ENCODE assay signal across 12 cellular contexts in the genomic region with DNA sequence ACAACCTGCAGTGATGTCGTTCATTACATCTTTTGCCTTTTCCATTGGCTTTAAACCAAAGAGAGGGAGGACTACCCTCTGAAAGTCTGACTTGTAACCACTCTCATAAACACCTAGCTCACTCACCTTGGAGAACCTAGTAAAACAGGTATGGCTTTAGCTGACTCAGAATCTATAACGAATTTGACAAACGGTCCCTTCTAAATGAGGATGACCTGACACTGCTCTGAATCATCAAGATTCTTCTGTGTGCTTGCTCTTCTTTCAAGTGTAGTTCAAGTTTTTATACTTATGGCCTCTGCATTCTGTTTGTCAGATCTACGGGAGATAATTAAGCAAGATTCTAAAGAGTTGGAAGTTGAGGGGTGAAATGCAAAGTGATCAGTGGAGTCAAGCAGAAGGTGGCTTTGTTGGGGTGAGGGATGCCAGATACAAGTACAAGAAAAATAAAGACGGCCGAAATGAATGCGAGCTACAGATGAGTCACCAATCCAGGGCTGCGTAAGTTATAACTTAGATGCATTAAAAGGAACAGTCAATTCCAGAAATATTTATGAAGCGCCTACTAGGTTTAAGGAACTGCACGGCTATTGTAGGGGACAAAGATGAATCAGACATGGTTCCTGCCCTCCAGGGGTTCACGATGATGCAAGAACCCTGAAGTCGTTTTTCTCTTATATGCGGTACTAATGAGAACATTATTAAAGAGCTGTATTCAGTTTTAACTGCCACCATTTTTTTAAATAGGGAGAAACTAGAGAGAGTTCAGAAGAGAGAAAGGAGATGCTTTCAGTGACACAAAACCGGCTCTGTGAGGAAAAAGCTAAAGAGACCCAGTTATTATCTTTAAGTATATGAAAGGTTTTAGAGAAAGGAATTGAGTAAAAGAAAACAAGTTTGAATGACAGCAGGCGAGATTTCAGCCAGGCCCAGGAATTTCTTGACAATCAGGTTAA. TPM values are rescaled to one million over a fixed set of nuclear protein-coding genes. Genes with fewer than 3 reads are reported as not detected.
A peak's percentile ranks its signal among the peaks of the same experiment; 100 is the strongest.
DNase-seq lines count a peak whose midpoint lies in the region; ATAC-seq and TF ChIP-seq lines count a peak whose summit lies in the region.
"Had no signal": no experiment of that assay in that cellular context is flagged by ENCODE, and none has a peak within 500 bp of the region (broad histone marks: within the 10 kb centered on the region; RNA-seq: fewer than 3 reads in every experiment).

No MANE protein-coding gene starts in this region.

- peak overlapping the region; percentile 73 for H3K23ac ChIP-seq in IMR-90 (ENCODE audit: low read depth, low read length)

- H3K27me3 ChIP-seq in IMR-90 (ENCODE audit: control insufficient read depth, insufficient read depth, low read length), result no peaks in the 10 kb centered on the region

- H4K20me1 ChIP-seq in IMR-90 (ENCODE audit: insufficient read depth, low read length), result peaks cover 83% of the 10 kb centered on the region

- H2BK120ac ChIP-seq in IMR-90 (ENCODE audit: low read depth, low read length), result peak overlapping the region; percentile 81

- peak overlapping the region; percentile 36; the same call in 1 of the 3 replicates for H2BK15ac ChIP-seq in IMR-90 (ENCODE audit: low read depth, low read length)

- ATAC-seq in IMR-90 (ENCODE audit: low read depth) (peak; percentile 68), HG02588 (IDR thresholded peaks at IDR 0.05; ENCODE audit: unreplicated experiment) (no peak)

- no peaks in the 10 kb centered on the region for H3K9me3 ChIP-seq in IMR-90 (ENCODE audit: control insufficient read depth, insufficient read depth, low read length)

- peak overlapping the region; percentile 36; the same call in 1 of the 2 replicates for H4K5ac ChIP-seq in IMR-90 (ENCODE audit: low read depth, low read length)

- WGBS in IMR-90 (ENCODE audit: extremely low coverage in 2 of 2, insufficient read length in 1 of 2), 2 experiments, result 17% methylated on average over 6 of the region's 15 CpGs; no CpG with 5 or more reads in 1 of the 2 experiments

- 0 out of 2 replicates have a peak overlapping the region, but pooled peaks have one; percentile 86 for H3K14ac ChIP-seq in IMR-90 (replicated peaks; ENCODE audit: low read depth, low read length)

- no peak for TF ChIP-seq RAD21 in IMR-90 (IDR thresholded peaks at IDR 0.05; ENCODE audit: low read length)

- CTCF ChIA-PET in IMR-90 (lab: Yijun Ruan, JAX), result interaction anchor here (0.6 to 1.5 kb wide), 3 partner anchors 66 to 273 kb away, joined by 3 to 4 read pairs (median 3); no protein-coding TSS in a partner anchor

- dilution Hi-C loops in IMR-90 (cut with HindIII; ENCODE audit: low sequenced_read_pairs, unreplicated experiment), result no loop called here

- H3K9ac ChIP-seq in IMR-90 (ENCODE audit: low read depth, low read length), result peak overlapping the region; percentile 24; the same call in 1 of the 2 replicates

- peak overlapping the region; percentile 21; the same call in 1 of the 2 replicates for H3K4me3 ChIP-seq in IMR-90 (ENCODE audit: insufficient read depth, low read depth, low read length)

- H3K18ac ChIP-seq in IMR-90 (ENCODE audit: low read depth, low read length), result peak overlapping the region; percentile 47; the same call in 1 of the 2 replicates

- H3K56ac ChIP-seq in IMR-90 (ENCODE audit: extremely low read depth, insufficient read depth, low read length), result peak overlapping the region; percentile 67

- peak overlapping the region; percentile 91 for H3K4me2 ChIP-seq in IMR-90 (ENCODE audit: low read depth, low read length)

- H4K91ac ChIP-seq in IMR-90 (ENCODE audit: insufficient read depth, low read depth, low read length), result peak overlapping the region; percentile 82; the same call in 1 of the 2 replicates

- H4K8ac ChIP-seq in IMR-90 (ENCODE audit: low read depth in 2 of 2, low read length in 2 of 2), result peak overlapping the region; percentile 52 to 54; a peak in 3 of 4 replicates

- peaks cover 15 to 81% of the 10 kb centered on the region in 2 experiments for H3K79me1 ChIP-seq in IMR-90 (ENCODE audit: low read depth in 1 of 2, low read length in 2 of 2)

- no peak for TF ChIP-seq CTCF in IMR-90 (conservative IDR thresholded peaks at IDR 0.05; ENCODE audit: low read depth, low read length)

- H2AK5ac ChIP-seq in IMR-90 (ENCODE audit: low read depth, low read length), result no peak overlapping the region

- peaks cover 45% of the 10 kb centered on the region for H3K4me1 ChIP-seq in IMR-90 (ENCODE audit: control insufficient read depth, insufficient read depth, low read length)

- peaks cover 43% of the 10 kb centered on the region for H3K9me1 ChIP-seq in IMR-90 (ENCODE audit: insufficient read depth, low read length)

- peak overlapping the region; percentile 87 for H3K4ac ChIP-seq in IMR-90 (ENCODE audit: low read depth, low read length)

- no peak overlapping the region for H2AFZ ChIP-seq in IMR-90 (replicated peaks; ENCODE audit: low read length, poor library complexity)

- intact Hi-C loops in IMR-90 (cut with micrococcal nuclease), result loop anchor here (5.0 kb wide), 1 partner anchor 39 kb away; no protein-coding TSS in a partner anchor

- in situ Hi-C loops in ACHN (cut with HindIII; ENCODE audit: low pct_ligation_motif_present, low pct_unique_long_range_greater_than_20kb, low sequenced_read_pairs), result no loop called here
- in situ Hi-C loops in IMR-90 (cut with MboI; ENCODE audit: low sequenced_read_pairs), result loop anchor here (10.0 kb wide), 1 partner anchor 126 kb away; no protein-coding TSS in a partner anchor

- no peak overlapping the region for H2AK9ac ChIP-seq in IMR-90 (replicated peaks; ENCODE audit: low read depth, low read length, poor library complexity)

- no TSS peak for BruUV-seq in IMR-90 (replicated peaks; lab: Mats Ljungman, UMichigan)

- POLR2A ChIA-PET in IMR-90 (lab: Charles Lee; ENCODE audit: unreplicated experiment), result interaction anchor here (1.0 kb wide), 1 partner anchor 152 kb away, joined by 3 read pairs; no protein-coding TSS in a partner anchor

- H2BK5ac ChIP-seq in IMR-90 (ENCODE audit: low read depth, low read length, poor library complexity, severe bottlenecking), result peak overlapping the region; percentile 83

- H2BK20ac ChIP-seq in IMR-90 (ENCODE audit: low read depth, low read length), result peak overlapping the region; percentile 65; the same call in 1 of the 2 replicates

- peak overlapping the region; percentile 42 for H3K27ac ChIP-seq in IMR-90 (ENCODE audit: insufficient read depth, low read length)

- no peak for TF ChIP-seq POLR2A in IMR-90 (IDR thresholded peaks at IDR 0.05; ENCODE audit: low read depth, low read length)

- peak; percentile 62 for DNase-seq in ACHN
- DNase-seq in IMR-90, result peak; percentile 94
- DNase-seq in amniotic stem cell (lab: John Stamatoyannopoulos, UW), result peak; percentile 54
- DNase-seq in iris pigment epithelial cell (ENCODE audit: low read depth), result peak; percentile 97
- no peak for DNase-seq in stimulated activated CD4-positive, alpha-beta T cell treated with anti-CD3 and anti-CD28 coated beads, Interleukin-4, amount 100 ng/mL, for 4 hours
- DNase-seq in COR-L47 (lab: John Stamatoyannopoulos, UW), result no peak
- no peak for DNase-seq in activated CD4-positive, alpha-beta T cell treated with anti-CD3 and anti-CD28 coated beads, Interleukin-2, amount 50 U/mL, for 1 hour
- DNase-seq: activated gamma-delta T cell, GF-D8, midbrain, NCI-H2171 treated with DMSO at 0.1 percent for 48 hours had no signal

- peaks cover 32% of the 10 kb centered on the region for H3K36me3 ChIP-seq in IMR-90 (ENCODE audit: control insufficient read depth, insufficient read depth, low read length)

TF ChIP-seq in IMR-90, 13 proteins besides CTCF, POLR2A, EP300 and RAD21:
- peak; percentile 97 for TF ChIP-seq CEBPB (IDR thresholded peaks at IDR 0.05; ENCODE audit: low read depth, low read length)
- peak; percentile 78 for TF ChIP-seq FOS (IDR thresholded peaks at IDR 0.05; ENCODE audit: low read depth, low read length)
- TF ChIP-seq RCOR1 (IDR thresholded peaks at IDR 0.05; ENCODE audit: insufficient replicate concordance, low read length), result no peak
- no peak for TF ChIP-seq SMC3 (IDR thresholded peaks at IDR 0.05; ENCODE audit: low read depth, low read length)
- TF ChIP-seq MAFK (IDR thresholded peaks at IDR 0.05; ENCODE audit: low read depth, low read length), result peak; percentile 34; the same call in 1 of the 2 replicates

RNA-seq across cellular contexts. Expression of a gene that starts 6.5 kb away (rescaled TPM):
- 21.7 and 22.0 TPM in 2 replicates for total RNA-seq in IMR-90 (2012; rRNA removed)
- polyA plus RNA-seq in IMR-90 (2012; rRNA removed), result 27.1 and 31.7 TPM in 2 replicates
- 9.3 and 22.5 TPM in 2 replicates for polyA plus RNA-seq in IMR-90 (2012; cell fraction: cytosol; rRNA removed)
- 36.1 and 45.4 TPM in 2 replicates for polyA plus RNA-seq in IMR-90 (2012; cell fraction: nucleus; rRNA removed; ENCODE audit: low replicate concordance)

RNA-seq across cellular contexts. Expression of a gene that starts 57.8 kb away (rescaled TPM):
- 5.3 and 5.9 TPM in 2 replicates for total RNA-seq in IMR-90 (2012; rRNA removed)
- 10.0 and 10.8 TPM in 2 replicates for polyA plus RNA-seq in IMR-90 (2012; rRNA removed)
- 9.9 and 18.5 TPM in 2 replicates for polyA plus RNA-seq in IMR-90 (2012; cell fraction: cytosol; rRNA removed)
- 5.7 and 23.0 TPM in 2 replicates for polyA plus RNA-seq in IMR-90 (2012; cell fraction: nucleus; rRNA removed; ENCODE audit: low replicate concordance)

Comparison
In these comparisons a context has a peak if more than half of its experiments do, and no peak if none do; other contexts are left out.
1. DNase-seq: peak in ACHN (single experiment), IMR-90 (single experiment), amniotic stem cell (single experiment) and iris pigment epithelial cell (single experiment); none in stimulated activated CD4-positive, alpha-beta T cell treated with anti-CD3 and anti-CD28 coated beads, Interleukin-4, amount 100 ng/mL, for 4 hours (0 of 2), COR-L47 (single experiment) and activated CD4-positive, alpha-beta T cell treated with anti-CD3 and anti-CD28 coated beads, Interleukin-2, amount 50 U/mL, for 1 hour (single experiment).